ENCODE assay signal across 21 cellular contexts in the genomic region with DNA sequence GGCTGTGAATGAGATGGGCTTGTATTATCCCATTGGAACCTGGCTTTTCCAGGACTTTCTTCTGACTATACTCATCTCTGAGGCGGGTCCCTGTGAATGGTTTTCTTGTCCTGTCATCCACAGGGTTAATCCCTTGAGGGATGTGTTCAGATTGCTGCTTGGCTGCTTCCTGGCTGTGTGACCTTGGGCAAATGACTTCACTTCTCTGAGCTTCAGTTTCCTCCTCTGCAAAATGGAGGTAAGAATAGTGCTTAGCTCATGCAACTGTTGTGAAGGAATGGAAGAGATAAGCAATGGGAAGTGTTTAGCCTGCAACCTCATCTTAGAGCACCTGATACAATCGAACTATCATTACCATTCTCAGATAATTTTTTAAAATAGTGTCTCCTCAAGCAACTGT. TPM values are rescaled to one million over a fixed set of nuclear protein-coding genes. Genes with fewer than 3 reads are reported as not detected.
A peak's percentile ranks its signal among the peaks of the same experiment; 100 is the strongest.
DNase-seq lines count a peak whose midpoint lies in the region; ATAC-seq, FAIRE-seq and TF ChIP-seq lines count a peak whose summit lies in the region.
"Had no signal": no experiment of that assay in that cellular context is flagged by ENCODE, and none has a peak within 500 bp of the region (broad histone marks: within the 10 kb centered on the region; RNA-seq: fewer than 3 reads in every experiment).

No MANE protein-coding gene starts in this region.

- peaks cover 7% of the 10 kb centered on the region for H3K9me3 Mint-ChIP-seq in T-helper 1 cell treated with Interleukin-12 subunit alpha and Interleukin-12 subunit beta and Interleukin-4 antibody, amounts not matched to agents 30 μg/mL and 1 μg/mL, for 36 hours
- H3K9me3 Mint-ChIP-seq in activated T-cell treated with anti-CD3 and anti-CD28 coated beads, Interleukin-2, amount 50 U/mL, for 24 hours, result no peaks in the 10 kb centered on the region
- H3K9me3 Mint-ChIP-seq in activated T-cell treated with anti-CD3 and anti-CD28 coated beads, Interleukin-2, amount 50 U/mL, for 72 hours, result peaks cover 0 to 3% of the 10 kb centered on the region in 2 donors

- FAIRE-seq in A549 (lab: Jason Lieb, UNC), result no peak
- FAIRE-seq: G401.6 had no signal

- peaks cover 44% of the 10 kb centered on the region for H3K4me1 Mint-ChIP-seq in T-helper 1 cell treated with Interleukin-12 subunit alpha and Interleukin-12 subunit beta and Interleukin-4 antibody, amounts not matched to agents 30 μg/mL and 1 μg/mL, for 36 hours (ENCODE audit: low read depth)
- peaks cover 60% of the 10 kb centered on the region for H3K4me1 Mint-ChIP-seq in activated T-cell treated with anti-CD3 and anti-CD28 coated beads, Interleukin-2, amount 50 U/mL, for 24 hours (ENCODE audit: low read depth)
- peaks cover 70% of the 10 kb centered on the region for H3K4me1 Mint-ChIP-seq in activated T-cell treated with anti-CD3 and anti-CD28 coated beads, Interleukin-2, amount 50 U/mL, for 72 hours (ENCODE audit: low read depth)

- WGBS in A549 (ENCODE audit: missing lambda C conversion rate), result 61% methylated on average over 2 of the region's 2 CpGs

- no peaks in the 10 kb centered on the region for H3K27me3 Mint-ChIP-seq in T-helper 1 cell treated with Interleukin-12 subunit alpha and Interleukin-12 subunit beta and Interleukin-4 antibody, amounts not matched to agents 30 μg/mL and 1 μg/mL, for 36 hours (ENCODE audit: low read depth)
- no peaks in the 10 kb centered on the region for H3K27me3 Mint-ChIP-seq in activated T-cell treated with anti-CD3 and anti-CD28 coated beads, Interleukin-2, amount 50 U/mL, for 24 hours
- H3K27me3 Mint-ChIP-seq in activated T-cell treated with anti-CD3 and anti-CD28 coated beads, Interleukin-2, amount 50 U/mL, for 72 hours (ENCODE audit: low read depth), result no peaks in the 10 kb centered on the region

- no peak for DNase-seq in T-helper 1 cell
- no peak for DNase-seq in activated T-cell treated with anti-CD3 and anti-CD28 coated beads, Interleukin-2, amount 50 U/mL, for 24 hours
- DNase-seq in activated T-cell treated with anti-CD3 and anti-CD28 coated beads, Interleukin-2, amount 50 U/mL, for 72 hours, result no peak
- DNase-seq in A549 (ENCODE audit: low read depth in 1 of 2, low spot score in 1 of 2), result no peak
- DNase-seq in amniotic epithelial cell (ENCODE audit: low read depth), result peak; percentile 40
- no peak for DNase-seq in NCI-H2081 treated with DMSO at 0.1 percent for 48 hours (lab: John Stamatoyannopoulos, UW)
- DNase-seq in Right ventricle myocardium inferior (ENCODE audit: missing footprints), result no peak
- DNase-seq: 8988T; H9; KG1; NCI-H1092 treated with DMSO at 0.1 percent for 48 hours; NCI-H1436 treated with DMSO at 0.1 percent for 48 hours; NCI-H1930; NCI-H2227 treated with DMSO at 0.1 percent for 48 hours; NCI-H510A; NK-92 treated with Interleukin-12 subunit alpha and Interleukin-12 subunit beta, amount 100 ng/mL, for 24 hours had no signal

- TF ChIP-seq EP300 in A549 (IDR thresholded peaks at IDR 0.05), result no peak

- H3K4me3 Mint-ChIP-seq in T-helper 1 cell treated with Interleukin-12 subunit alpha and Interleukin-12 subunit beta and Interleukin-4 antibody, amounts not matched to agents 30 μg/mL and 1 μg/mL, for 36 hours, result no peak overlapping the region
- no peak overlapping the region for H3K4me3 Mint-ChIP-seq in activated T-cell treated with anti-CD3 and anti-CD28 coated beads, Interleukin-2, amount 50 U/mL, for 24 hours
- H3K4me3 Mint-ChIP-seq in activated T-cell treated with anti-CD3 and anti-CD28 coated beads, Interleukin-2, amount 50 U/mL, for 72 hours, result no peak overlapping the region
- H3K4me3 Mint-ChIP-seq: H9 had no signal

- H3K4me2 ChIP-seq in A549, result no peak overlapping the region

- no peaks in the 10 kb centered on the region for H3K36me3 Mint-ChIP-seq in T-helper 1 cell treated with Interleukin-12 subunit alpha and Interleukin-12 subunit beta and Interleukin-4 antibody, amounts not matched to agents 30 μg/mL and 1 μg/mL, for 36 hours (ENCODE audit: low read depth)
- H3K36me3 Mint-ChIP-seq in activated T-cell treated with anti-CD3 and anti-CD28 coated beads, Interleukin-2, amount 50 U/mL, for 24 hours (ENCODE audit: low read depth), result no peaks in the 10 kb centered on the region
- H3K36me3 Mint-ChIP-seq in activated T-cell treated with anti-CD3 and anti-CD28 coated beads, Interleukin-2, amount 50 U/mL, for 72 hours (ENCODE audit: insufficient read depth in 2 of 2), result peaks cover 1 to 4% of the 10 kb centered on the region in 2 donors

- TF ChIP-seq POLR2A in A549 (IDR thresholded peaks at IDR 0.05; ENCODE audit: low read length), result no peak

- no peak for TF ChIP-seq CTCF in A549 (IDR thresholded peaks at IDR 0.05)

- no peak for ATAC-seq in activated T-cell treated with anti-CD3 and anti-CD28 coated beads, Interleukin-2, amount 50 U/mL, for 72 hours (replicated peaks in 1 of 2)
- no peak for ATAC-seq in A549
- no peak for ATAC-seq in Right ventricle myocardium inferior
- ATAC-seq: Panc1 had no signal

- CTCF ChIA-PET in A549 (lab: Yijun Ruan, JAX), result no interaction called here

- H3K4me3 ChIP-seq in A549, result no peak overlapping the region

- H3K9me3 ChIP-seq in A549, result no peaks in the 10 kb centered on the region

- no peaks in the 10 kb centered on the region for H3K4me1 ChIP-seq in A549

- intact Hi-C loops in Right ventricle myocardium inferior (cut with DNase I), result no loop called here

- no peak overlapping the region for H3K27ac ChIP-seq in A549
- H3K27ac ChIP-seq: C4-2B, HL-60 had no signal

- no peak for TF ChIP-seq RAD21 in A549 (conservative IDR thresholded peaks at IDR 0.05 in 1 of 2, IDR thresholded peaks at IDR 0.05 in 1 of 2)

- POLR2A ChIA-PET in A549 (lab: Yijun Ruan, JAX), result no interaction called here

- peak overlapping the region; percentile 29 for H3K27ac Mint-ChIP-seq in T-helper 1 cell treated with Interleukin-12 subunit alpha and Interleukin-12 subunit beta and Interleukin-4 antibody, amounts not matched to agents 30 μg/mL and 1 μg/mL, for 36 hours
- peak overlapping the region; percentile 65 for H3K27ac Mint-ChIP-seq in activated T-cell treated with anti-CD3 and anti-CD28 coated beads, Interleukin-2, amount 50 U/mL, for 24 hours
- no peak overlapping the region for H3K27ac Mint-ChIP-seq in activated T-cell treated with anti-CD3 and anti-CD28 coated beads, Interleukin-2, amount 50 U/mL, for 72 hours
- H3K27ac Mint-ChIP-seq: H9 had no signal

TF ChIP-seq in A549, 52 proteins besides CTCF, POLR2A, EP300 and RAD21:
- TF ChIP-seq FOSB (CRISPR knock-in tag; IDR thresholded peaks at IDR 0.05) (no peak), CBX2 (IDR thresholded peaks at IDR 0.05; ENCODE audit: borderline replicate concordance, low read depth) (no peak), ZFP36 (IDR thresholded peaks at IDR 0.05; ENCODE audit: borderline replicate concordance, partially characterized antibody) (peak; percentile 2)

RNA-seq across cellular contexts. Expression of a gene that starts 32.1 kb away (rescaled TPM):
- 100 to 1,000 TPM; 302 to 332 TPM for total RNA-seq in activated T-cell treated with anti-CD3 and anti-CD28 coated beads, Interleukin-2, amount 50 U/mL, for 72 hours
- polyA plus RNA-seq in A549 (2011; rRNA removed), result 210 and 258 TPM in 2 replicates
- 82.0 and 86.9 TPM in 2 replicates for polyA plus RNA-seq in A549 (2012; cell fraction: cytosol; rRNA removed)
- polyA plus RNA-seq in A549 (2012; cell fraction: nucleus; rRNA removed), result 29.5 and 37.7 TPM in 2 replicates
- 131 to 139 TPM (median 131 TPM) in 3 replicates for polyA plus RNA-seq in A549 (2017; fragmentation: RNase III; extraction: RNeasy Plus Mini Kit Qiagen cat#74134 plus additional on column Dnase treatment)
- polyA minus RNA-seq in A549 (2011; rRNA and poly(A)+ RNA removed), result 76.3 and 80.2 TPM in 2 replicates
- total RNA-seq in Right ventricle myocardium inferior, result 163 TPM
